19 cellular contexts compared by ENCODE assay signal in the genomic region with DNA sequence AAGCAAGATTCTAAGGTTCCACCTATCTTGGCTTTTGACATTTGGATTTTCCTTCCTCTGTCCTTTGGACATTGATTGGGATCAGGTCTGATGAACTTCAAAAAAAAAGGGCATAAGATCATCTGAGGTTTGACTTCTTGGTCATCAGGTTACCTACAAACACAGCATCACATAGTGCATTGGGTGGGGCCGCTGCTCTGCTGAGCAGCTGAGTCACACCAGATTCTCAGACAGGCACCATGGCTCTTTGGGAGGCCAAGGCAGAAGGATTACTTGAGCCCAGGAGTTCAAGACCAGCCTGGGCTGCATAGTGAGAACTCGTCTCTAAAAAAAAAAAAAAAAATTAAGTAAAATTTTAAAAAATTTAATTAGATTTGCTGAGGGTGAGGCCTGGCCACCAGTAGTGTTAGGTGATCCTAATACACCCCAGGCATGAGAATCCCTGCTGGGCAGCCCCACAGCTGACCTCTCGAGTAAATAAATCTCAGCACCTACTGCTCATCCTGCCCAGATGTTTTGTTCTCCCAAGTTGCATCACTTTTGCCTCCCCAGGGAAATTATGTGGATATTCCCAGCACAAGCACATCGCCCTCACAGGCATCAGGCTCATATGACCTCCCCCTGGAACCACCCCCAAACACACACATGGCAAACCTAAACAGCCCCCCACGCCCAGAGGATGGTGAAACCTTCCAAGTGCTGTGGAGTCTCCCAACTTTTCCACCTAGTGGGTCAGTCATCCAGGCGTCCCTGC. TPM values are rescaled to one million over a fixed set of nuclear protein-coding genes. Genes with fewer than 3 reads are reported as not detected.
"Had no signal": no experiment of that assay in that cellular context is flagged by ENCODE, and none has a peak within 500 bp of the region (broad histone marks: within the 10 kb centered on the region; RNA-seq: fewer than 3 reads in every experiment).

No MANE protein-coding gene starts in this region.

- H3K27me3 ChIP-seq: right atrium auricular region had no signal

- H3K36me3 ChIP-seq: WERI-Rb-1 had no signal

- ATAC-seq: activated CD8-positive, alpha-beta T cell treated with anti-CD3 and anti-CD28 coated beads, Interleukin-2, amount 10 ng/mL, durations not matched to agents 7 days and 5 days; activated naive CD8-positive, alpha-beta T cell treated with anti-CD3 and anti-CD28 coated beads, Interleukin-2, amount 50 U/mL, for 24 hours; effector memory CD8-positive, alpha-beta T cell; lower lobe of right lung; naive thymus-derived CD8-positive, alpha-beta T cell; stimulated activated memory B cell treated with anti-CD40 and anti-IgM and Interleukin-4, amounts not matched to agents 10 μg/mL and 1 μg/mL and 100 μg/mL, for 72 hours; T-cell had no signal

- FAIRE-seq: astrocyte had no signal

- H3K4me3 ChIP-seq: lower lobe of right lung, right atrium auricular region had no signal

- H3K27ac ChIP-seq: lower lobe of right lung, WERI-Rb-1 had no signal

- DNase-seq: activated CD4-positive, alpha-beta T cell treated with anti-CD3 and anti-CD28 coated beads for 4 hours; activated CD8-positive, alpha-beta memory T cell treated with anti-CD3 and anti-CD28 coated beads, Interleukin-2, amount 50 U/mL, for 48 hours; activated CD8-positive, alpha-beta T cell treated with anti-CD3 and anti-CD28 coated beads, Interleukin-2, amount 10 ng/mL, durations not matched to agents 7 days and 5 days; activated naive CD4-positive, alpha-beta T cell; activated naive CD8-positive, alpha-beta T cell treated with anti-CD3 and anti-CD28 coated beads, Interleukin-2, amount 50 U/mL, for 24 hours; central memory CD4-positive, alpha-beta T cell; effector memory CD8-positive, alpha-beta T cell; hypothalamus; lower lobe of right lung; naive thymus-derived CD8-positive, alpha-beta T cell; substantia nigra; T-cell; T1000; trophoblast cell; WERI-Rb-1 had no signal

RNA-seq across cellular contexts. Expression of a gene that starts 5.3 kb away (rescaled TPM):
- total RNA-seq: activated CD8-positive, alpha-beta T cell treated with anti-CD3 and anti-CD28 coated beads, Interleukin-2, amount 10 ng/mL, durations not matched to agents 7 days and 5 days; mononuclear cell; naive thymus-derived CD8-positive, alpha-beta T cell had no signal
- polyA plus RNA-seq: naive thymus-derived CD8-positive, alpha-beta T cell had no signal
